ENCODE assay signal across 32 cellular contexts in the genomic region with DNA sequence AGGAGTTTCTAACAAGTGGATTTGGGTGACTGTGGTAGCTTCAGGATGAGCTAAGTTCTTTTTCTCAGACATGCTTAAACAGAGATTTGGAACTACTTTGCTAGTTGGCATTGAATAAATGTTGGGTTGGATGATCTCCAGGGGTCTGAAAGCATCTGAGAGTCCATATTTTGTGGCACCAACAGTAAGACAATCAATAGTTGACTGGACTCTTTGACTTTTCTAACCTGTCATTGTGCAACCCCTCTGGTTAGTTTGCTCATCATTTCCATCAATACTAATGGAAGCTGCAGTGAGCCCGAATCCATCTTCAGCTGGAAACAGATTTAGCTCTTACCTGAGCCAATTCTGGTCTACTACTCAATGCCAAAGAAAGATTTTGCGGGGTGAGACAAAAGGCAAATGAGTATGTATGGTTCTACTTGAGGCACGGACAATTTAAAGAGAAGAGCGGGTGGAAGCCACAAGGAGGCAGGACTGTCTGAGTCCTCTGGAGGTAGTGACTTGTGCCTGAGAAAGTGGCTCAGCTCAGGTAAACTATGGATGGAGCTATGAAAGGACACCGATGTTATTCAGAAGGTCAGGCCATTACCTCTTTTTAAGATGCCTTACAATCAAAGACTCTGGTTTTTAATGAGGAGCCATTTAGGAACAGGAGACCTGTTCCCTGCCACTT.
"Had no signal": no experiment of that assay in that cellular context is flagged by ENCODE, and none has a peak within 500 bp of the region (broad histone marks: within the 10 kb centered on the region; RNA-seq: fewer than 3 reads in every experiment).

No MANE protein-coding gene starts in this region.

- ATAC-seq: activated CD4-positive, CD25-positive, alpha-beta regulatory T cell treated with anti-CD3 and anti-CD28 coated beads, Interleukin-2, amount 50 U/mL, for 24 hours; activated CD8-positive, alpha-beta T cell treated with anti-CD3 and anti-CD28 coated beads for 36 hours; activated T-cell treated with anti-CD3 and anti-CD28 coated beads, Interleukin-2, amount 50 U/mL, for 4 hours; activated T-helper 17 cell treated with anti-CD3 and anti-CD28 coated beads, Interleukin-2, amount 50 U/mL, for 72 hours; body of pancreas; gastroesophageal sphincter; heart right ventricle; T-helper 17 cell had no signal

- H3K36me3 ChIP-seq: cardiac muscle cell, colonic mucosa, esophagus muscularis mucosa, gastroesophageal sphincter, heart right ventricle, WERI-Rb-1 had no signal

- H3K9me3 ChIP-seq: body of pancreas, colonic mucosa, esophagus muscularis mucosa, gastroesophageal sphincter, heart right ventricle had no signal

- H3K27me3 Mint-ChIP-seq: activated B cell treated with CpG ODN at 0.5 μM for 24 hours; activated CD8-positive, alpha-beta T cell treated with anti-CD3 and anti-CD28 coated beads for 36 hours; activated naive CD8-positive, alpha-beta T cell; activated T-helper 17 cell treated with anti-CD3 and anti-CD28 coated beads, Interleukin-2, amount 50 U/mL, for 72 hours; T-helper 17 cell had no signal

- H3K4me3 ChIP-seq: body of pancreas, cardiac muscle cell, colonic mucosa, esophagus muscularis mucosa, gastroesophageal sphincter, heart right ventricle, hepatocyte had no signal

- H3K4me1 ChIP-seq: colonic mucosa, esophagus muscularis mucosa, gastroesophageal sphincter had no signal

- H3K4me2 ChIP-seq: hepatocyte had no signal

- H3K27me3 ChIP-seq: body of pancreas, cardiac muscle cell, colonic mucosa, esophagus muscularis mucosa, gastroesophageal sphincter, hepatocyte had no signal

- H3K4me3 Mint-ChIP-seq: activated B cell treated with CpG ODN at 0.5 μM for 24 hours; activated CD8-positive, alpha-beta T cell treated with anti-CD3 and anti-CD28 coated beads for 36 hours; activated naive CD8-positive, alpha-beta T cell; activated T-cell treated with anti-CD3 and anti-CD28 coated beads, Interleukin-2, amount 50 U/mL, for 4 hours; activated T-helper 17 cell treated with anti-CD3 and anti-CD28 coated beads, Interleukin-2, amount 50 U/mL, for 72 hours; T-helper 17 cell; T-helper 2 cell treated with Interferon-gamma antibody and Interleukin-4, amounts not matched to agents 5 μg/mL and 100 μg/mL, for 36 hours had no signal

- H3K9me3 Mint-ChIP-seq: activated B cell treated with CpG ODN at 0.5 μM for 24 hours; activated CD8-positive, alpha-beta T cell treated with anti-CD3 and anti-CD28 coated beads for 36 hours; activated T-cell treated with anti-CD3 and anti-CD28 coated beads, Interleukin-2, amount 50 U/mL, for 4 hours; activated T-helper 17 cell treated with anti-CD3 and anti-CD28 coated beads, Interleukin-2, amount 50 U/mL, for 72 hours; T-helper 2 cell treated with Interferon-gamma antibody and Interleukin-4, amounts not matched to agents 5 μg/mL and 100 μg/mL, for 36 hours had no signal

- H3K79me2 ChIP-seq: hepatocyte had no signal

- H3K27ac ChIP-seq: body of pancreas, cardiac muscle cell, colonic mucosa, esophagus muscularis mucosa, gastroesophageal sphincter, heart right ventricle, hepatocyte, WERI-Rb-1 had no signal

- DNase-seq: activated B cell treated with CpG ODN at 0.5 μM for 24 hours; activated CD4-positive, alpha-beta T cell treated with anti-CD3 and anti-CD28 coated beads for 48 hours; activated CD4-positive, alpha-beta T cell treated with anti-CD3 and anti-CD28 coated beads, Interleukin-2, amount 50 U/mL, for 1 hour; activated CD4-positive, alpha-beta T cell treated with anti-CD3 and anti-CD28 coated beads, Interleukin-2, amount 50 U/mL, for 48 hours; activated CD8-positive, alpha-beta memory T cell treated with anti-CD3 and anti-CD28 coated beads for 24 hours; activated CD8-positive, alpha-beta T cell treated with anti-CD3 and anti-CD28 coated beads for 36 hours; activated effector memory CD4-positive, alpha-beta T cell treated with Interleukin-2 at 50 U/mL for 16 hours; activated gamma-delta T cell treated with Interleukin-2 at 50 U/mL for 16 hours; activated naive CD4-positive, alpha-beta T cell treated with anti-CD3 and anti-CD28 coated beads, Interleukin-2, amount 50 U/mL, for 16 hours; activated naive CD4-positive, alpha-beta T cell treated with Interleukin-2 at 50 U/mL for 16 hours; activated T-cell treated with anti-CD3 and anti-CD28 coated beads, Interleukin-2, amount 50 U/mL, for 4 hours; amniotic stem cell; anterior cingulate cortex; body of pancreas; central memory CD4-positive, alpha-beta T cell; cerebellar nuclear complex; colonic mucosa; effector memory CD4-positive, alpha-beta T cell; erythroblast; foreskin melanocyte; heart right ventricle; T-helper 17 cell; T1000; WERI-Rb-1 had no signal

- H3K27ac Mint-ChIP-seq: activated B cell treated with CpG ODN at 0.5 μM for 24 hours; activated CD8-positive, alpha-beta T cell treated with anti-CD3 and anti-CD28 coated beads for 36 hours; activated naive CD8-positive, alpha-beta T cell; activated T-helper 17 cell treated with anti-CD3 and anti-CD28 coated beads, Interleukin-2, amount 50 U/mL, for 72 hours; T-helper 17 cell; T-helper 2 cell treated with Interferon-gamma antibody and Interleukin-4, amounts not matched to agents 5 μg/mL and 100 μg/mL, for 36 hours had no signal

- H3K4me1 Mint-ChIP-seq: activated B cell treated with CpG ODN at 0.5 μM for 24 hours; activated T-helper 17 cell treated with anti-CD3 and anti-CD28 coated beads, Interleukin-2, amount 50 U/mL, for 72 hours; T-helper 17 cell had no signal

- H2AFZ ChIP-seq: hepatocyte had no signal
